Comparison of ENCODE assay signal across 8 cellular contexts in genomic region chr16:58000706-58001676, GRCh38. TPM values are rescaled to one million over a fixed set of nuclear protein-coding genes. Genes with fewer than 3 reads are reported as not detected.
DNase-seq lines count a peak whose midpoint lies in the region; ATAC-seq and TF ChIP-seq lines count a peak whose summit lies in the region.

Gene USB1, plus strand, starts transcription at chr16:58001407. Its CDS starts 77 bp downstream, at chr16:58001484.

- peak; percentile 73 for TF ChIP-seq RAD21 in neural cell (conservative IDR thresholded peaks at IDR 0.05)

- H3K4me2 ChIP-seq in neural cell (ENCODE audit: low read length): peak within 1 kb of the TSS; percentile 93

- no peaks in the 10 kb centered on the region for H4K20me1 ChIP-seq in neural cell (ENCODE audit: insufficient read depth)

- peak within 1 kb of the TSS; percentile 80 for H2AFZ ChIP-seq in neural cell (ENCODE audit: low read depth, low read length)

- TF ChIP-seq CTCF in fibroblast of the aortic adventitia (IDR thresholded peaks at IDR 0.05; ENCODE audit: insufficient read depth, low read length) (peak; percentile 57), neural cell (IDR thresholded peaks at IDR 0.05; ENCODE audit: poor library complexity, severe bottlenecking) (peak; percentile 80)

- H3K36me3 ChIP-seq in HUES64 (ENCODE audit: insufficient read depth, low read length) (peaks cover 26% of the 10 kb centered on the region), neural cell (ENCODE audit: insufficient read depth, low read length) (no peaks in the 10 kb centered on the region), stomach smooth muscle (ENCODE audit: control insufficient read depth in 2 of 2, insufficient read depth in 2 of 2, low read length in 2 of 2) (peaks cover 7 to 22% of the 10 kb centered on the region in 2 donors)

- H3K9ac ChIP-seq in HUES64 (ENCODE audit: low read depth, low read length) (peak within 1 kb of the TSS; percentile 69), neural cell (ENCODE audit: low read length) (peak within 1 kb of the TSS; percentile 86), stomach smooth muscle (ENCODE audit: low read length in 2 of 2) (peak within 1 kb of the TSS; percentile 72 to 80)

- H3K4me3 ChIP-seq in HUES64 (ENCODE audit: low read length) (peak within 1 kb of the TSS; percentile 91), fibroblast of the aortic adventitia (ENCODE audit: low read depth, low read length) (peak within 1 kb of the TSS; percentile 91), neural cell (ENCODE audit: low read length) (peak within 1 kb of the TSS; percentile 94), stomach smooth muscle (ENCODE audit: low read length in 2 of 2) (peak within 1 kb of the TSS; percentile 71 to 86)

- WGBS in HUES64: under 1% methylated on average over 81 of the region's 81 CpGs

- H3F3A ChIP-seq in neural cell (ENCODE audit: insufficient read depth, low read length, poor library complexity, severe bottlenecking): no peaks in the 10 kb centered on the region

- peak; percentile 81 for DNase-seq in DMS53 treated with DMSO at 0.1 percent for 48 hours (lab: John Stamatoyannopoulos, UW; ENCODE audit: unreplicated experiment)
- DNase-seq in RKO (ENCODE audit: low spot score): peak; percentile 92
- peak; percentile 78 for DNase-seq in activated T-helper 9 cell treated with anti-CD3 and anti-CD28 coated beads, Interleukin-2, amount 50 U/mL, for 16 hours (ENCODE audit: low read depth)
- DNase-seq in fibroblast of the aortic adventitia (ENCODE audit: low read depth): peak; percentile 67

- peaks cover 5% of the 10 kb centered on the region; the same call in 1 of the 2 replicates for H3K27me3 ChIP-seq in HUES64 (ENCODE audit: insufficient read depth, low read length)
- no peaks in the 10 kb centered on the region for H3K27me3 ChIP-seq in neural cell (ENCODE audit: insufficient read depth, low read depth, low read length)
- no peaks in the 10 kb centered on the region for H3K27me3 ChIP-seq in stomach smooth muscle (ENCODE audit: control insufficient read depth in 1 of 2, insufficient read depth in 2 of 2, low read length in 2 of 2)

- no peaks in the 10 kb centered on the region for H3K9me2 ChIP-seq in neural cell (ENCODE audit: insufficient read depth, low read length)

- H3K79me2 ChIP-seq in neural cell (replicated peaks; ENCODE audit: insufficient read depth, low read length): peaks cover 10% of the 10 kb centered on the region

- peak within 1 kb of the TSS; percentile 81; the same call in 1 of the 2 replicates for H3K27ac ChIP-seq in HUES64 (ENCODE audit: low read depth, low read length)
- peak within 1 kb of the TSS; percentile 69 for H3K27ac ChIP-seq in neural cell (ENCODE audit: low read length)
- H3K27ac ChIP-seq in stomach smooth muscle (ENCODE audit: low read length): peak within 1 kb of the TSS; percentile 81

- H3K4me1 ChIP-seq in HUES64 (ENCODE audit: insufficient read depth, low read length) (peaks cover 8% of the 10 kb centered on the region; the same call in 1 of the 2 replicates), stomach smooth muscle (ENCODE audit: control insufficient read depth, insufficient read depth, low read length) (peaks cover 27% of the 10 kb centered on the region)

- TF ChIP-seq EP300 in neural cell (conservative IDR thresholded peaks at IDR 0.05; ENCODE audit: poor library complexity, severe bottlenecking): no peak

- peak; percentile 82 for ATAC-seq in GM21447 (IDR thresholded peaks at IDR 0.05; ENCODE audit: unreplicated experiment)

- no peaks in the 10 kb centered on the region for H3K9me3 ChIP-seq in HUES64 (ENCODE audit: insufficient read depth, low read depth, low read length)
- H3K9me3 ChIP-seq in neural cell (ENCODE audit: low read length): no peaks in the 10 kb centered on the region
- H3K9me3 ChIP-seq in stomach smooth muscle (ENCODE audit: control insufficient read depth in 2 of 2, low read length in 2 of 2): no peaks in the 10 kb centered on the region

TF ChIP-seq in neural cell, 6 proteins besides CTCF, POLR2A, EP300 and RAD21:
- TF ChIP-seq EZH2 (IDR thresholded peaks at IDR 0.05; ENCODE audit: borderline replicate concordance, insufficient read depth, low read length, poor library complexity, severe bottlenecking): no peak
- no peak for TF ChIP-seq TAF1 (IDR thresholded peaks at IDR 0.05; ENCODE audit: low read depth)
- peak; percentile 76 for TF ChIP-seq POLR2AphosphoS5 (IDR thresholded peaks at IDR 0.05)
- TF ChIP-seq MXI1 (conservative IDR thresholded peaks at IDR 0.05; ENCODE audit: poor library complexity, severe bottlenecking): no peak
- peak; percentile 67 for TF ChIP-seq REST (IDR thresholded peaks at IDR 0.05; ENCODE audit: borderline replicate concordance)
- TF ChIP-seq SMC3 (conservative IDR thresholded peaks at IDR 0.05; ENCODE audit: poor library complexity): peak; percentile 75

RNA-seq across cellular contexts. Expression of gene USB1, which starts in this region (rescaled TPM):
- 52.7 TPM for polyA plus RNA-seq in HUES64 (2013, experiment 1 of 2)
- 58.5 TPM for polyA plus RNA-seq in HUES64 (2013, experiment 2 of 2)
- 7.0 and 15.8 TPM in 2 replicates for total RNA-seq in fibroblast of the aortic adventitia (ENCODE audit: low replicate concordance)
- polyA plus RNA-seq in neural cell: 25.7 and 47.0 TPM in 2 replicates
- polyA minus RNA-seq in neural cell: 20.7 and 28.8 TPM in 2 replicates

Comparison
In these comparisons a context has a peak if more than half of its experiments do, and no peak if none do; other contexts are left out.
1. Peak in every context shown above with its lines: DNase-seq, ATAC-seq, H3K4me3 ChIP-seq and H3K27ac ChIP-seq.